1 cellular context compared by ENCODE assay signal in the genomic region with DNA sequence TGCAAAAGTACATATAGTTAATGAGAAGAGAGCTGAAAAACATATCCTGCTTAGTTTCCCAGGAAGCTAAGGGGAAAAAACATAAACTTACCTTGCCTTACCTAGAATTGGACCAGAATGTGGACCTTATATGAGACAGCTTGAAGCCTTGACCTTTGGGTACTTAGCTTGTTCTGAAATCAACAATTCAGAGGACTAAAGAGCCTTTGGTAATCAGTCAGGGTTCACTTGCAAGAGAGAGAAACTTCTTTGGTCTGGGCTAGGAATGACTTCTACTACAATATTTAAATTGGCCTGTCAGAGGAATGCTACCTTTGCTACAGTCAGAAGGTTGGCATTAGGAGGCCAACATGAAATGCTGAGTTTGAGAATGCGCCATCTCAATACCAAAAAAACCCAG.
TF ChIP-seq lines count a peak whose summit lies in the region.

No MANE protein-coding gene starts in this region.

TF ChIP-seq in HepG2, 621 proteins besides CTCF, POLR2A, EP300 and RAD21:
- TF ChIP-seq, protein P1, sequence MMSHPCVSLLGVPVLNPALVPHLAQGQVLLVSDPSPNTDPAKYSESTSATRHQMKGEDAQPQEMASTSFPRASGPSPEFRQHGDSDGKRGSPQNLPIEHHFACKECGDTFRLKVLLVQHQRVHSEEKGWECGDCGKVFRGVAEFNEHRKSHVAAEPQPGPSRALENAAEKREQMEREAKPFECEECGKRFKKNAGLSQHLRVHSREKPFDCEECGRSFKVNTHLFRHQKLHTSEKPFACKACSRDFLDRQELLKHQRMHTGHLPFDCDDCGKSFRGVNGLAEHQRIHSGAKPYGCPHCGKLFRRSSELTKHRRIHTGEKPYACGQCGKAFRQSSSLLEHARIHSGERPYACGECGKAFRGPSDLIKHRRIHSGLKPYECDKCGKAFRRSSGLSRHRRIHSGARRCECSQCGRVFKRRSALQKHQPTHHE (CRISPR knock-in tag; IDR thresholded peaks at IDR 0.05; ENCODE audit: borderline replicate concordance): no peak
- TF ChIP-seq NR2F6 (IDR thresholded peaks at IDR 0.05): peak; percentile 32; the same call in 1 of the 2 replicates
- peak; percentile 29; the same call in 1 of the 2 replicates for TF ChIP-seq NR2F6 (CRISPR knock-in tag; IDR thresholded peaks at IDR 0.05)
- TF ChIP-seq HNF4A (CRISPR knock-in tag; IDR thresholded peaks at IDR 0.05): peak; percentile 60
